In the genomic region with DNA sequence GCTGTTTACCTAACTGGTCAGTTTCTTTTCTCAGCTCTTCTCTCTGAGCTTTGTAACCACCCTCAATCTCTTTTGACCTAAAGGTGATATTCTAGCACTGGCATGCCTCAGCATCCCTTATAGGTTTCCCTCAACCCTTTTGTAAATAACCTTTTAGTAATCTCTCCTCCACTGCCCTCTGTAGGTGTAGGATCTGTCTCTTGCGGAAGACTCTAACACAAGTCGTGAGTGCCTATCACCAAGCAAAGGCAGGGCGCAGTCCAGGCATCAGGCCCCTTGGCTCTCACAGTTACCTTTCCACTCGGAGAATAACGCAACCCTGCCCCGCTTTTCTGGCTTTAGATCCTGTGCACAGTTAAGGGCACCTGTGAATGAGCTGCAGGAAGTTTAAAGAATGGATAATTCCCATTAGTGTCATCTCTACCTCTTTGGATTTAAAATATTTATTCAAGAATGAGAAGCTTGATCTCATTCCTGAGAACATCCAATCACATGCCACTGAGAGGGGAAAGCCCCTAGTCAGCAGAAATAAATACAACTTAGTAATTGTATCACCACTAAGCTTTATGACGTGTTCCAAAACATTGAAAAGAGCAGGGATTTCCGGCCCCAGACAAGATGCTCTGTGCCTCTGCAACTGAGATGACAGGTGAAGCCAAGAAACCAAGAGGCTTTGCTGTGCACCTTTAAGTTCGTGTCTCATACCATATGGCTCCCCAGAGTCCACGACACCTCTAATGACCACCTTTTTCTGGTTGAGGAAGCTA, we compare ENCODE assay signal across 19 cellular contexts. TPM values are rescaled to one million over a fixed set of nuclear protein-coding genes. Genes with fewer than 3 reads are reported as not detected.
DNase-seq lines count a peak whose midpoint lies in the region; ATAC-seq and TF ChIP-seq lines count a peak whose summit lies in the region.
"Had no signal": no experiment of that assay in that cellular context is flagged by ENCODE, and none has a peak within 500 bp of the region (broad histone marks: within the 10 kb centered on the region; RNA-seq: fewer than 3 reads in every experiment).

No MANE protein-coding gene starts in this region.

- ATAC-seq in activated CD4-positive, alpha-beta T cell treated with anti-CD3 and anti-CD28 coated beads for 36 hours: peak; percentile 86
- ATAC-seq in GM23338 (peak; percentile 70), T-cell (replicated peaks in 1 of 4) (peak in 2 of 4 experiments; percentile 14 to 67)
- ATAC-seq: lower lobe of right lung, upper lobe of right lung had no signal

- DNase-seq in activated CD4-positive, alpha-beta T cell treated with anti-CD3 and anti-CD28 coated beads for 36 hours: peak; percentile 57
- DNase-seq in activated CD4-positive, alpha-beta T cell treated with anti-CD3 and anti-CD28 coated beads for 48 hours: no peak
- no peak for DNase-seq in GM23338 (ENCODE audit: low spot score)
- peak in 21 of 34 experiments; percentile 2 to 49 (median 9) for DNase-seq in T-cell
- peak; percentile 40 for DNase-seq in iris pigment epithelial cell (ENCODE audit: low read depth)
- no peak for DNase-seq in inferior parietal cortex (ENCODE audit: extremely low spot score)
- DNase-seq in COLO668 (lab: John Stamatoyannopoulos, UW; ENCODE audit: unreplicated experiment): no peak
- DNase-seq in islet precursor cell: no peak
- DNase-seq: activated CD4-positive, CD25-positive, alpha-beta regulatory T cell; esophagus squamous epithelium; lower lobe of right lung; NCI-H146; NCI-H82; occipital lobe; SIG-M5; upper lobe of right lung had no signal

- H3K79me2 ChIP-seq in GM23338 (replicated peaks; ENCODE audit: insufficient read depth): no peaks in the 10 kb centered on the region

- H3K36me3 ChIP-seq in GM23338 (ENCODE audit: insufficient read depth): no peaks in the 10 kb centered on the region
- H3K36me3 ChIP-seq: esophagus squamous epithelium, lower lobe of right lung, upper lobe of right lung had no signal

- H3K9me2 ChIP-seq in GM23338 (ENCODE audit: insufficient read depth): no peaks in the 10 kb centered on the region

- no peaks in the 10 kb centered on the region for H3F3A ChIP-seq in GM23338 (replicated peaks; ENCODE audit: low read depth)

- H3K4me2 ChIP-seq in GM23338: no peak overlapping the region
- H3K4me2 ChIP-seq: KMS-11 had no signal

- H3K9me3 Mint-ChIP-seq in activated CD4-positive, alpha-beta T cell treated with anti-CD3 and anti-CD28 coated beads for 36 hours (ENCODE audit: low read depth): no peaks in the 10 kb centered on the region
- H3K9me3 Mint-ChIP-seq in GM23338 (no peaks in the 10 kb centered on the region), T-cell (no peaks in the 10 kb centered on the region)
- H3K9me3 Mint-ChIP-seq: activated naive CD4-positive, alpha-beta T cell treated with anti-CD3 and anti-CD28 coated beads, Interleukin-2, amount 50 U/mL, for 72 hours had no signal

- no peak overlapping the region for H3K4me3 ChIP-seq in GM23338
- H3K4me3 ChIP-seq: esophagus squamous epithelium, lower lobe of right lung, upper lobe of right lung had no signal

- TF ChIP-seq CTCF in GM23338 (conservative IDR thresholded peaks at IDR 0.05; ENCODE audit: low read depth in 2 of 2): peak; percentile 17 to 39; a peak in 2 of 4 replicates

- no peaks in the 10 kb centered on the region for H3K27me3 Mint-ChIP-seq in activated CD4-positive, alpha-beta T cell treated with anti-CD3 and anti-CD28 coated beads for 36 hours
- H3K27me3 Mint-ChIP-seq in GM23338 (ENCODE audit: insufficient read depth, low read depth, poor library complexity): no peaks in the 10 kb centered on the region
- H3K27me3 Mint-ChIP-seq in T-cell: no peaks in the 10 kb centered on the region

- H3K27ac ChIP-seq in GM23338 (ENCODE audit: low read depth): no peak overlapping the region
- H3K27ac ChIP-seq: esophagus squamous epithelium, KMS-11, lower lobe of right lung, upper lobe of right lung had no signal

- CTCF ChIA-PET in activated CD4-positive, alpha-beta T cell treated with anti-CD3 and anti-CD28 coated beads for 36 hours (lab: Charles Lee): interaction anchor here (0.6 to 1.0 kb wide), 4 partner anchors 8 to 480 kb away, joined by 3 to 4 read pairs (median 3); no protein-coding TSS in a partner anchor
- CTCF ChIA-PET in T-cell (lab: Charles Lee): interaction anchor here in 1 of 2 donors (1.7 kb wide), 1 partner anchor 37 kb away, joined by 4 read pairs; no protein-coding TSS in a partner anchor

- H3K27ac Mint-ChIP-seq in activated CD4-positive, alpha-beta T cell treated with anti-CD3 and anti-CD28 coated beads for 36 hours: no peak overlapping the region
- H3K27ac Mint-ChIP-seq in GM23338 (no peak overlapping the region), T-cell (peak overlapping the region in 1 of 2 donors; percentile 68)
- H3K27ac Mint-ChIP-seq: activated naive CD4-positive, alpha-beta T cell treated with anti-CD3 and anti-CD28 coated beads, Interleukin-2, amount 50 U/mL, for 72 hours had no signal

- POLR2A ChIA-PET in activated CD4-positive, alpha-beta T cell treated with anti-CD3 and anti-CD28 coated beads for 36 hours (lab: Charles Lee): interaction anchor here (0.7 to 1.0 kb wide), 2 partner anchors 65 to 112 kb away, joined by 4 to 7 read pairs; no protein-coding TSS in a partner anchor
- POLR2A ChIA-PET in T-cell (lab: Charles Lee): interaction anchor here (0.5 to 0.6 kb wide), 3 partner anchors 108 to 968 kb away, joined by 3 to 7 read pairs (median 4); no protein-coding TSS in a partner anchor

- H3K4me3 Mint-ChIP-seq in activated CD4-positive, alpha-beta T cell treated with anti-CD3 and anti-CD28 coated beads for 36 hours: no peak overlapping the region
- H3K4me3 Mint-ChIP-seq in GM23338 (no peak overlapping the region), T-cell (no peak overlapping the region)

- no peaks in the 10 kb centered on the region; the same call in 1 of the 2 replicates for H4K20me1 ChIP-seq in GM23338 (replicated peaks; ENCODE audit: insufficient read depth)

- no peaks in the 10 kb centered on the region for H3K27me3 ChIP-seq in GM23338 (ENCODE audit: insufficient read depth)
- H3K27me3 ChIP-seq: upper lobe of right lung had no signal

- H3K36me3 Mint-ChIP-seq in activated CD4-positive, alpha-beta T cell treated with anti-CD3 and anti-CD28 coated beads for 36 hours (ENCODE audit: low read depth): no peaks in the 10 kb centered on the region
- H3K36me3 Mint-ChIP-seq in GM23338 (ENCODE audit: low read depth): no peaks in the 10 kb centered on the region
- H3K36me3 Mint-ChIP-seq in T-cell: no peaks in the 10 kb centered on the region
- H3K36me3 Mint-ChIP-seq: activated naive CD4-positive, alpha-beta T cell treated with anti-CD3 and anti-CD28 coated beads, Interleukin-2, amount 50 U/mL, for 72 hours had no signal

- no peak overlapping the region for H2AFZ ChIP-seq in GM23338

- intact Hi-C loops in activated CD4-positive, alpha-beta T cell treated with anti-CD3 and anti-CD28 coated beads for 36 hours (cut with DNase I, micrococcal nuclease): no loop called here

- peaks cover 22% of the 10 kb centered on the region for H3K4me1 ChIP-seq in GM23338 (ENCODE audit: insufficient read depth)

- peaks cover 43% of the 10 kb centered on the region for H3K4me1 Mint-ChIP-seq in activated CD4-positive, alpha-beta T cell treated with anti-CD3 and anti-CD28 coated beads for 36 hours
- H3K4me1 Mint-ChIP-seq in GM23338: peaks cover 36% of the 10 kb centered on the region
- H3K4me1 Mint-ChIP-seq in T-cell: peaks cover 36 to 62% (median 40%) of the 10 kb centered on the region in 3 donors

TF ChIP-seq in GM23338, 12 proteins besides CTCF, POLR2A, EP300 and RAD21 (continues in another document):
- TF ChIP-seq ETS1 (IDR thresholded peaks at IDR 0.05): no peak
- TF ChIP-seq, protein P1, sequence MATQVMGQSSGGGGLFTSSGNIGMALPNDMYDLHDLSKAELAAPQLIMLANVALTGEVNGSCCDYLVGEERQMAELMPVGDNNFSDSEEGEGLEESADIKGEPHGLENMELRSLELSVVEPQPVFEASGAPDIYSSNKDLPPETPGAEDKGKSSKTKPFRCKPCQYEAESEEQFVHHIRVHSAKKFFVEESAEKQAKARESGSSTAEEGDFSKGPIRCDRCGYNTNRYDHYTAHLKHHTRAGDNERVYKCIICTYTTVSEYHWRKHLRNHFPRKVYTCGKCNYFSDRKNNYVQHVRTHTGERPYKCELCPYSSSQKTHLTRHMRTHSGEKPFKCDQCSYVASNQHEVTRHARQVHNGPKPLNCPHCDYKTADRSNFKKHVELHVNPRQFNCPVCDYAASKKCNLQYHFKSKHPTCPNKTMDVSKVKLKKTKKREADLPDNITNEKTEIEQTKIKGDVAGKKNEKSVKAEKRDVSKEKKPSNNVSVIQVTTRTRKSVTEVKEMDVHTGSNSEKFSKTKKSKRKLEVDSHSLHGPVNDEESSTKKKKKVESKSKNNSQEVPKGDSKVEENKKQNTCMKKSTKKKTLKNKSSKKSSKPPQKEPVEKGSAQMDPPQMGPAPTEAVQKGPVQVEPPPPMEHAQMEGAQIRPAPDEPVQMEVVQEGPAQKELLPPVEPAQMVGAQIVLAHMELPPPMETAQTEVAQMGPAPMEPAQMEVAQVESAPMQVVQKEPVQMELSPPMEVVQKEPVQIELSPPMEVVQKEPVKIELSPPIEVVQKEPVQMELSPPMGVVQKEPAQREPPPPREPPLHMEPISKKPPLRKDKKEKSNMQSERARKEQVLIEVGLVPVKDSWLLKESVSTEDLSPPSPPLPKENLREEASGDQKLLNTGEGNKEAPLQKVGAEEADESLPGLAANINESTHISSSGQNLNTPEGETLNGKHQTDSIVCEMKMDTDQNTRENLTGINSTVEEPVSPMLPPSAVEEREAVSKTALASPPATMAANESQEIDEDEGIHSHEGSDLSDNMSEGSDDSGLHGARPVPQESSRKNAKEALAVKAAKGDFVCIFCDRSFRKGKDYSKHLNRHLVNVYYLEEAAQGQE (IDR thresholded peaks at IDR 0.05; ENCODE audit: unreplicated experiment): no peak

RNA-seq across cellular contexts. Expression of gene SPINK2, which starts 58.8 kb away (rescaled TPM):
- total RNA-seq in activated CD4-positive, alpha-beta T cell treated with anti-CD3 and anti-CD28 coated beads for 36 hours: 1 to 10 TPM; 1.3 to 1.9 TPM
- 0.73 TPM in 1 of 2 replicates, not detected in the other for total RNA-seq in GM23338 (2014; rRNA removed; shearing (Covaris generic))
- 4.3 and 6.4 TPM in 2 replicates for polyA plus RNA-seq in GM23338 (2016; fragmentation: Nextera tagmentation; extraction: Ambion mirVana)
- total RNA-seq in T-cell: 10 to 100 TPM in 1 of 5 donors, 1 to 10 TPM in 4; 2.0 to 11.6 (median 3.9) TPM
- total RNA-seq: A172, lower lobe of right lung, occipital lobe, upper lobe of right lung had no signal

Comparison
In these comparisons a context has a peak if more than half of its experiments do, and no peak if none do; other contexts are left out.
1. DNase-seq: peak in activated CD4-positive, alpha-beta T cell treated with anti-CD3 and anti-CD28 coated beads for 36 hours (single experiment), T-cell (21 of 34) and iris pigment epithelial cell (single experiment); none in activated CD4-positive, alpha-beta T cell treated with anti-CD3 and anti-CD28 coated beads for 48 hours (single experiment), GM23338 (single experiment), inferior parietal cortex (single experiment), COLO668 (single experiment) and islet precursor cell (single experiment).